ENCODE assay signal across 16 cellular contexts in genomic region chr21:44029460-44030087, GRCh38. TPM values are rescaled to one million over a fixed set of nuclear protein-coding genes. Genes with fewer than 3 reads are reported as not detected.
A peak's percentile ranks its signal among the peaks of the same experiment; 100 is the strongest.
DNase-seq lines count a peak whose midpoint lies in the region; ATAC-seq, FAIRE-seq and TF ChIP-seq lines count a peak whose summit lies in the region.
"Had no signal": no experiment of that assay in that cellular context is flagged by ENCODE, and none has a peak within 500 bp of the region (broad histone marks: within the 10 kb centered on the region; RNA-seq: fewer than 3 reads in every experiment).

No MANE protein-coding gene starts in this region.

- peaks cover 65 to 76% (median 75%) of the 10 kb centered on the region in 3 donors for H3K4me1 Mint-ChIP-seq in CD8-positive, alpha-beta memory T cell
- peaks cover 58 to 62% of the 10 kb centered on the region in 2 donors for H3K4me1 Mint-ChIP-seq in natural killer cell treated with Interleukin-12 subunit alpha and Interleukin-12 subunit beta and Interleukin-15 and Interleukin-18, amount 100 ng/mL, for 72 hours (ENCODE audit: low read depth in 2 of 2)
- H3K4me1 Mint-ChIP-seq in Calu3 (ENCODE audit: low read depth, unreplicated experiment), result peaks cover 8% of the 10 kb centered on the region

- H3K9me3 Mint-ChIP-seq in CD8-positive, alpha-beta memory T cell, result no peaks in the 10 kb centered on the region
- H3K9me3 Mint-ChIP-seq in natural killer cell treated with Interleukin-12 subunit alpha and Interleukin-12 subunit beta and Interleukin-15 and Interleukin-18, amount 100 ng/mL, for 72 hours, result no peaks in the 10 kb centered on the region
- H3K9me3 Mint-ChIP-seq in Calu3 (ENCODE audit: low read depth, unreplicated experiment), result no peaks in the 10 kb centered on the region

- H3K9me1 ChIP-seq in K562 (ENCODE audit: control insufficient read depth, insufficient read depth, low read length), result no peaks in the 10 kb centered on the region

- CTCF ChIA-PET in A673 (lab: Charles Lee), result no interaction called here
- CTCF ChIA-PET in CD8-positive, alpha-beta memory T cell (lab: Charles Lee), result no interaction called here
- CTCF ChIA-PET in K562 (lab: Yijun Ruan, JAX; ENCODE audit: low intra/inter-chr PET ratio), result interaction anchor here (0.5 kb wide), 1 partner anchor 45 kb away, joined by 3 read pairs; no protein-coding TSS in a partner anchor
- CTCF ChIA-PET in Calu3 (lab: Charles Lee), result no interaction called here

- WGBS in K562 (ENCODE audit: insufficient coverage, low coverage, missing lambda C conversion rate), result 66% methylated on average over 6 of the region's 6 CpGs

- TF ChIP-seq RAD21 in K562 (CRISPR knock-in tag; conservative IDR thresholded peaks at IDR 0.05 in 1 of 2, IDR thresholded peaks at IDR 0.05 in 1 of 2), result no peak

- BruUV-seq in A673 (replicated peaks; lab: Mats Ljungman, UMichigan), result no TSS peak
- BruUV-seq in K562 (replicated peaks; lab: Mats Ljungman, UMichigan), result no TSS peak
- BruUV-seq in Calu3 (replicated peaks; lab: Mats Ljungman, UMichigan), result no TSS peak

- H3K27me3 Mint-ChIP-seq in CD8-positive, alpha-beta memory T cell, result no peaks in the 10 kb centered on the region
- no peaks in the 10 kb centered on the region for H3K27me3 Mint-ChIP-seq in natural killer cell treated with Interleukin-12 subunit alpha and Interleukin-12 subunit beta and Interleukin-15 and Interleukin-18, amount 100 ng/mL, for 72 hours
- no peaks in the 10 kb centered on the region for H3K27me3 Mint-ChIP-seq in Calu3 (ENCODE audit: unreplicated experiment)

- ATAC-seq in K562, result peak; percentile 66
- no peak for ATAC-seq in natural killer cell treated with Interleukin-12 subunit alpha and Interleukin-12 subunit beta and Interleukin-15 and Interleukin-18, amount 100 ng/mL, for 72 hours

- TF ChIP-seq POLR2A in K562 (conservative IDR thresholded peaks at IDR 0.05), result no peak

- H3K9ac ChIP-seq in K562 (ENCODE audit: insufficient read depth in 1 of 2, low read depth in 2 of 2, low read length in 2 of 2), result peak overlapping the region in 1 of 2 experiments; percentile 84; a peak in 2 of 4 replicates

- intact Hi-C loops in A673 (cut with micrococcal nuclease; ENCODE audit: unreplicated experiment) (no loop called here), K562 (cut with micrococcal nuclease) (loop anchor here (2.0 kb wide), 1 partner anchor 17 kb away; the partner anchor contains the start of gene TRAPPC10), Calu3 (cut with micrococcal nuclease; ENCODE audit: unreplicated experiment) (no loop called here)

- peak overlapping the region in 1 of 7 donors; percentile 27 for H3K4me3 Mint-ChIP-seq in CD8-positive, alpha-beta memory T cell
- peak overlapping the region; percentile 19 for H3K4me3 Mint-ChIP-seq in natural killer cell treated with Interleukin-12 subunit alpha and Interleukin-12 subunit beta and Interleukin-15 and Interleukin-18, amount 100 ng/mL, for 72 hours
- no peak overlapping the region for H3K4me3 Mint-ChIP-seq in Calu3 (ENCODE audit: low read depth, unreplicated experiment)

- DNase-seq in A673 (ENCODE audit: low spot score) (no peak), K562 (ENCODE audit: extremely low read depth in 1 of 4, low spot score in 3 of 4) (peak in 2 of 4 experiments; percentile 59 to 71), Calu3 (no peak), NCI-H2171 (lab: John Stamatoyannopoulos, UW) (no peak), amniotic stem cell (lab: John Stamatoyannopoulos, UW) (no peak)
- no peak for DNase-seq in CD8-positive, alpha-beta memory T cell
- DNase-seq in natural killer cell treated with Interleukin-12 subunit alpha and Interleukin-12 subunit beta and Interleukin-15 and Interleukin-18, amount 100 ng/mL, for 72 hours (ENCODE audit: low spot score), result no peak
- DNase-seq: ACHN, MG63, NCI-H1092 treated with DMSO at 0.1 percent for 48 hours, NCI-H1694, NCI-H2107, NCI-H345, NCI-H526 treated with DMSO at 0.1 percent for 48 hours, SIG-M5 had no signal

- no peaks in the 10 kb centered on the region for H3K27me3 ChIP-seq in A673 (replicated peaks; ENCODE audit: insufficient read depth, low read depth, low read length, poor library complexity)
- no peaks in the 10 kb centered on the region for H3K27me3 ChIP-seq in CD8-positive, alpha-beta memory T cell (ENCODE audit: insufficient read depth, low read length, poor library complexity, severe bottlenecking)
- H3K27me3 ChIP-seq in K562 (ENCODE audit: control insufficient read depth in 2 of 2, insufficient read depth in 2 of 2, low read length in 2 of 2), result no peaks in the 10 kb centered on the region; a peak in 1 of 5 replicates
- H3K27me3 ChIP-seq: MG63 had no signal

- H3K4me1 ChIP-seq in A673 (ENCODE audit: insufficient read depth, low read length, poor library complexity, severe bottlenecking) (peaks cover 48% of the 10 kb centered on the region), K562 (replicated peaks in 1 of 2; ENCODE audit: control insufficient read depth in 2 of 2, insufficient read depth in 2 of 2, low read length in 2 of 2) (peaks cover 37 to 52% of the 10 kb centered on the region in 2 experiments)
- peaks cover 51% of the 10 kb centered on the region for H3K4me1 ChIP-seq in CD8-positive, alpha-beta memory T cell (ENCODE audit: insufficient read depth, low read length)

- TF ChIP-seq CTCF in A673 (conservative IDR thresholded peaks at IDR 0.05; ENCODE audit: low read depth, low read length) (no peak), K562 (IDR thresholded peaks at IDR 0.05 in 2 of 3, conservative IDR thresholded peaks at IDR 0.05 in 1 of 3; ENCODE audit: insufficient read depth in 2 of 3, low read depth in 1 of 3, low read length in 3 of 3) (no peak), Calu3 (IDR thresholded peaks at IDR 0.05; ENCODE audit: unreplicated experiment) (no peak)

- H3K27ac ChIP-seq in A673 (ENCODE audit: low read depth, low read length, poor library complexity, severe bottlenecking), result peak overlapping the region; percentile 81
- peak overlapping the region; percentile 52 for H3K27ac ChIP-seq in CD8-positive, alpha-beta memory T cell (ENCODE audit: low read depth, low read length)
- H3K27ac ChIP-seq in K562 (ENCODE audit: extremely low read depth, low read depth, low read length), result peak overlapping the region; percentile 54; the same call in 2 of the 3 replicates

- peak overlapping the region; percentile 40; the same call in 1 of the 2 replicates for H3K4me2 ChIP-seq in K562 (ENCODE audit: insufficient read depth, low read length)

- in situ Hi-C loops in K562 (cut with MboI), result no loop called here

- H3K27ac Mint-ChIP-seq in CD8-positive, alpha-beta memory T cell, result peak overlapping the region in 5 of 8 donors; percentile 10 to 79 (median 75)
- H3K27ac Mint-ChIP-seq in natural killer cell treated with Interleukin-12 subunit alpha and Interleukin-12 subunit beta and Interleukin-15 and Interleukin-18, amount 100 ng/mL, for 72 hours, result peak overlapping the region; percentile 22 to 41
- no peak overlapping the region for H3K27ac Mint-ChIP-seq in Calu3 (ENCODE audit: unreplicated experiment)

- peaks cover 82% of the 10 kb centered on the region for H3K79me2 ChIP-seq in K562 (ENCODE audit: control insufficient read depth, insufficient read depth, low read length)

- peaks cover 3% of the 10 kb centered on the region; the same call in 1 of the 2 replicates for H4K20me1 ChIP-seq in K562 (replicated peaks; ENCODE audit: control insufficient read depth, insufficient read depth, low read length)

- no peaks in the 10 kb centered on the region for H3K9me3 ChIP-seq in A673 (ENCODE audit: low read depth, low read length, poor library complexity, severe bottlenecking)
- H3K9me3 ChIP-seq in CD8-positive, alpha-beta memory T cell (ENCODE audit: low read length), result no peaks in the 10 kb centered on the region
- no peaks in the 10 kb centered on the region for H3K9me3 ChIP-seq in K562 (replicated peaks; ENCODE audit: control insufficient read depth, insufficient read depth, low read depth, low read length)
- H3K9me3 ChIP-seq: MG63 had no signal

- H3K4me3 ChIP-seq in A673 (ENCODE audit: low read depth, low read length, poor library complexity, severe bottlenecking) (no peak overlapping the region), K562 (no peak overlapping the region)
- no peak overlapping the region for H3K4me3 ChIP-seq in CD8-positive, alpha-beta memory T cell (ENCODE audit: low read length)
- H3K4me3 ChIP-seq: MG63 had no signal

- H3K36me3 ChIP-seq in A673 (ENCODE audit: insufficient read depth, low read length, poor library complexity, severe bottlenecking), result peaks cover 15% of the 10 kb centered on the region
- peaks cover 21% of the 10 kb centered on the region for H3K36me3 ChIP-seq in CD8-positive, alpha-beta memory T cell (ENCODE audit: insufficient read depth, low read length)
- H3K36me3 ChIP-seq in K562 (ENCODE audit: control insufficient read depth, insufficient read depth, low read length), result peaks cover 50% of the 10 kb centered on the region

- H3K36me3 Mint-ChIP-seq in CD8-positive, alpha-beta memory T cell, result peaks cover 3 to 52% (median 13%) of the 10 kb centered on the region in 3 donors
- H3K36me3 Mint-ChIP-seq in natural killer cell treated with Interleukin-12 subunit alpha and Interleukin-12 subunit beta and Interleukin-15 and Interleukin-18, amount 100 ng/mL, for 72 hours, result peaks cover 23% of the 10 kb centered on the region
- no peaks in the 10 kb centered on the region for H3K36me3 Mint-ChIP-seq in Calu3 (ENCODE audit: insufficient read depth, unreplicated experiment)

- no peak for FAIRE-seq in K562 (lab: Jason Lieb, UNC)
- FAIRE-seq: GM12892 had no signal

- H2AFZ ChIP-seq in K562 (ENCODE audit: low read depth, low read length), result no peak overlapping the region

- POLR2A ChIA-PET in A673 (lab: Charles Lee; ENCODE audit: low non-redundant PET) (no interaction called here), K562 (lab: Yijun Ruan, JAX) (interaction anchor here (0.7 to 3.2 kb wide), 4 partner anchors 8 to 15 kb away, joined by 3 to 19 read pairs (median 6); no protein-coding TSS in a partner anchor)
- POLR2A ChIA-PET in CD8-positive, alpha-beta memory T cell (lab: Charles Lee), result no interaction called here

- no peak for TF ChIP-seq EP300 in K562 (IDR thresholded peaks at IDR 0.05; ENCODE audit: low read length)

RNA-seq across cellular contexts. Expression of gene TRAPPC10, which starts 17.5 kb away (rescaled TPM):
- total RNA-seq in A673 (2021) (46.6 and 51.4 TPM in 2 replicates), K562 (2014; rRNA removed) (18.6 and 26.0 TPM in 2 replicates), K562 (2014; rRNA removed; fragmentation: Illumina TruSeq; extraction: Trizol) (31.0 and 32.8 TPM in 2 replicates), K562 (2015; rRNA removed; fragmentation: Illumina TruSeq; extraction: Trizol) (27.3 and 30.0 TPM in 2 replicates), K562 (2021) (33.8 and 40.5 TPM in 2 replicates), Calu3 (2022) (28.8 and 37.1 TPM in 2 replicates)
- 10 to 100 TPM; 50.0 to 54.7 TPM for total RNA-seq in CD8-positive, alpha-beta memory T cell
- 45.1 TPM for polyA plus RNA-seq in CD8-positive, alpha-beta memory T cell
- 206 and 248 TPM in 2 replicates for total RNA-seq in K562 (2011; cell fraction: chromatin; rRNA removed; ENCODE audit: low replicate concordance)
- total RNA-seq in K562 (2011; cell fraction: nucleolus; rRNA removed), result 84.7 and 101 TPM in 2 replicates
- 136 and 156 TPM in 2 replicates for total RNA-seq in K562 (2011; cell fraction: nucleoplasm; rRNA removed)
- polyA plus RNA-seq in K562 (2011; rRNA removed) (24.3 and 25.4 TPM in 2 replicates), K562 (2014; fragmentation: Illumina TruSeq; extraction: Trizol) (27.5 and 28.9 TPM in 2 replicates), K562 (2014; fragmentation: Nextera tagmentation; extraction: Ambion mirVana) (1 to 10 TPM; 1.1 to 1.3 TPM), K562 (2014; rRNA removed) (20.4 and 21.5 TPM in 2 replicates)
- polyA plus RNA-seq in K562 (2011; cell fraction: cytosol; rRNA removed), result 15.0 and 18.0 TPM in 2 replicates
- polyA plus RNA-seq in K562 (2011; cell fraction: nucleus; rRNA removed), result 90.3 and 102 TPM in 2 replicates
- 22.2 and 26.6 TPM in 2 replicates for polyA plus RNA-seq in K562 (2012)
- polyA minus RNA-seq in K562 (2011; rRNA and poly(A)+ RNA removed), result 31.9 and 33.4 TPM in 2 replicates
- polyA minus RNA-seq in K562 (2011; cell fraction: cytosol; rRNA and poly(A)+ RNA removed), result 13.8 and 16.4 TPM in 2 replicates
- 27.6 and 38.5 TPM in 2 replicates for polyA minus RNA-seq in K562 (2011; cell fraction: nucleus; rRNA and poly(A)+ RNA removed)
- 100 to 1,000 TPM in 1 of 2 donors, 10 to 100 TPM in 1; 90.3 to 148 TPM for total RNA-seq in natural killer cell treated with Interleukin-12 subunit alpha and Interleukin-12 subunit beta and Interleukin-15 and Interleukin-18, amount 100 ng/mL, for 72 hours
